Comparison of ENCODE assay signal across 9 cellular contexts in the genomic region with DNA sequence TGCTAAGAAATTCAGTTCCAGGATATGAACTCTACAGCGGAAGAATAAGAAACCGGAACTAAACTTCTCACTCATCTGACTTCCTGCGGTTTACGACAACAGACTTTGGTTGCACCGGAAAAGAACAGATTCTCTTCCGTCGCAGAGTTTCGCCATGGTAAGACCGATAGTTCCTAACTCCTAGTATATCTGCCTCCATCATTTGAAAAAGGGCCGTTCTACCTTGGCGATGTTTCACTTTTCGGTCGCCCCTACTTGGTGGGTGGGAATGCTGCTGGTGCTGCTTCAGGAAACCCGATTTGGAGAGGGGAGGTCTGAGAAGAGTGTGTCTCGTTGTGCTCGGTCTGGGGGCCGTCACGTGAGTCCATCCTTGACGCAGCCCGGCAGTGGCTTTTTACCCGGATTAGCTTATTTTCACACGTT. TPM values are rescaled to one million over a fixed set of nuclear protein-coding genes. Genes with fewer than 3 reads are reported as not detected.
DNase-seq lines count a peak whose midpoint lies in the region; ATAC-seq, FAIRE-seq and TF ChIP-seq lines count a peak whose summit lies in the region.
"Had no signal": no experiment of that assay in that cellular context is flagged by ENCODE, and none has a peak within 500 bp of the region (broad histone marks: within the 10 kb centered on the region; RNA-seq: fewer than 3 reads in every experiment).

A gene (plus strand): TSS at position 132 of the 423 bp plus-strand sequence. CDS start 23 bp downstream, at position 155.

- H3K36me3 ChIP-seq in small intestine (ENCODE audit: control insufficient read depth in 2 of 2, insufficient read depth in 2 of 2, low read length in 2 of 2), result peaks cover 0 to 2% of the 10 kb centered on the region in 2 donors
- H3K36me3 ChIP-seq in MM.1S (replicated peaks; ENCODE audit: insufficient read depth, low read length), result no peaks in the 10 kb centered on the region

- H4K5ac ChIP-seq in H9 (ENCODE audit: insufficient read length, low read depth, low read length), result no peak within 1 kb of the TSS

- H2BK120ac ChIP-seq in H9 (ENCODE audit: low read depth, low read length, poor library complexity, severe bottlenecking), result no peak within 1 kb of the TSS

- H2BK15ac ChIP-seq in H9 (ENCODE audit: low read depth, low read length), result no peak within 1 kb of the TSS

- H3K27ac Mint-ChIP-seq in H9, result no peak within 1 kb of the TSS
- H3K27ac Mint-ChIP-seq: IgD-negative memory B cell had no signal

- H3K27me3 ChIP-seq in small intestine (ENCODE audit: control insufficient read depth in 2 of 2, insufficient read depth in 2 of 2, low read length in 2 of 2) (no peaks in the 10 kb centered on the region), MM.1S (replicated peaks; ENCODE audit: insufficient read depth, low read length) (no peaks in the 10 kb centered on the region), H9 (ENCODE audit: insufficient read depth, low read length) (no peaks in the 10 kb centered on the region)

- H4K20me1 ChIP-seq in MM.1S (ENCODE audit: insufficient read depth, low read length) (no peaks in the 10 kb centered on the region), H9 (ENCODE audit: control insufficient read depth, insufficient read depth, insufficient read length) (no peaks in the 10 kb centered on the region)

- no peak within 1 kb of the TSS for H3T11ph ChIP-seq in H9 (ENCODE audit: low read length)

- no peaks in the 10 kb centered on the region for H3K27me3 Mint-ChIP-seq in H9 (ENCODE audit: low read depth)
- H3K27me3 Mint-ChIP-seq: IgD-negative memory B cell had no signal

- DNase-seq in GM12864 (ENCODE audit: low read depth), result peak; percentile 70
- DNase-seq in activated CD4-positive, alpha-beta T cell treated with anti-CD3 and anti-CD28 coated beads for 1 hour, result peak; percentile 19
- DNase-seq in fibroblast of villous mesenchyme (ENCODE audit: low read depth), result peak; percentile 74
- DNase-seq in small intestine, result peak; percentile 78
- no peak for DNase-seq in MM.1S
- DNase-seq in H9, result no peak
- DNase-seq in NCI-H1105 (lab: John Stamatoyannopoulos, UW), result no peak

- H3K9ac ChIP-seq in MM.1S (ENCODE audit: low read length), result no peak within 1 kb of the TSS
- no peak within 1 kb of the TSS for H3K9ac ChIP-seq in H9 (ENCODE audit: extremely low read depth, insufficient read length, low read length)

- H3K23ac ChIP-seq in H9 (ENCODE audit: insufficient read length, low read depth, low read length), result no peak within 1 kb of the TSS

- H2BK12ac ChIP-seq in H9 (ENCODE audit: insufficient read length, low read depth, low read length), result no peak within 1 kb of the TSS

- no peaks in the 10 kb centered on the region for H3K36me3 Mint-ChIP-seq in H9 (ENCODE audit: insufficient read depth in 1 of 3, low read depth in 3 of 3)
- H3K36me3 Mint-ChIP-seq: IgD-negative memory B cell had no signal

- H3K79me2 ChIP-seq in MM.1S (ENCODE audit: low read length) (no peaks in the 10 kb centered on the region), H9 (ENCODE audit: insufficient read depth, low read length) (no peaks in the 10 kb centered on the region)

- H2AFZ ChIP-seq in MM.1S (ENCODE audit: low read length) (no peak within 1 kb of the TSS), H9 (ENCODE audit: low read length) (no peak within 1 kb of the TSS)

- no peak within 1 kb of the TSS for H4K8ac ChIP-seq in H9 (replicated peaks; ENCODE audit: insufficient read length, low read depth, low read length)

- peak; percentile 87 for ATAC-seq in HG03469 (IDR thresholded peaks at IDR 0.05; ENCODE audit: unreplicated experiment)

- TF ChIP-seq CTCF in GM12864 (IDR thresholded peaks at IDR 0.05; ENCODE audit: low read depth, low read length, missing control alignments), result no peak
- TF ChIP-seq CTCF in fibroblast of villous mesenchyme (IDR thresholded peaks at IDR 0.05; ENCODE audit: insufficient read depth, low read depth, low read length), result no peak
- TF ChIP-seq CTCF in MM.1S (IDR thresholded peaks at IDR 0.05; ENCODE audit: low read length), result no peak
- TF ChIP-seq CTCF in H9 (conservative IDR thresholded peaks at IDR 0.05), result no peak

- no peaks in the 10 kb centered on the region for H3K9me2 ChIP-seq in MM.1S (replicated peaks; ENCODE audit: insufficient read depth, low read length)

- no peak within 1 kb of the TSS for H4K91ac ChIP-seq in H9 (ENCODE audit: insufficient read length, low read depth, low read length)

- no peak for FAIRE-seq in small intestine (lab: Jason Lieb, UNC)

- H3K4ac ChIP-seq in H9 (ENCODE audit: low read depth, low read length), result no peak within 1 kb of the TSS

- H3K4me3 ChIP-seq in GM12864 (ENCODE audit: low read depth, low read length) (peak within 1 kb of the TSS; percentile 62), fibroblast of villous mesenchyme (ENCODE audit: low read depth, low read length) (peak within 1 kb of the TSS; percentile 75), small intestine (ENCODE audit: low read depth in 1 of 2, low read length in 2 of 2) (peak within 1 kb of the TSS in 1 of 2 donors; percentile 69), MM.1S (ENCODE audit: low read length) (no peak within 1 kb of the TSS)

- H3K4me3 Mint-ChIP-seq in H9, result no peak within 1 kb of the TSS
- H3K4me3 Mint-ChIP-seq: IgD-negative memory B cell had no signal

- H3K4me2 ChIP-seq in MM.1S (ENCODE audit: low read depth, low read length), result no peak within 1 kb of the TSS
- no peak within 1 kb of the TSS for H3K4me2 ChIP-seq in H9 (ENCODE audit: insufficient read depth, insufficient read length, low read length)

- H3K4me1 Mint-ChIP-seq in H9, result no peaks in the 10 kb centered on the region
- H3K4me1 Mint-ChIP-seq: IgD-negative memory B cell had no signal

- no peaks in the 10 kb centered on the region for H3K9me3 Mint-ChIP-seq in H9
- H3K9me3 Mint-ChIP-seq: IgD-negative memory B cell had no signal

- no peak within 1 kb of the TSS for H3K14ac ChIP-seq in H9 (ENCODE audit: insufficient read depth, low read length)

- H2BK5ac ChIP-seq in H9 (ENCODE audit: insufficient read length, low read length), result no peak within 1 kb of the TSS

- H3K18ac ChIP-seq in H9 (ENCODE audit: insufficient read length, low read depth, low read length), result no peak within 1 kb of the TSS

- no peaks in the 10 kb centered on the region for H3K4me1 ChIP-seq in small intestine (ENCODE audit: control insufficient read depth in 2 of 2, insufficient read depth in 1 of 2, low read depth in 1 of 2, low read length in 1 of 2)
- H3K4me1 ChIP-seq in MM.1S (ENCODE audit: low read length), result no peaks in the 10 kb centered on the region
- H3K4me1 ChIP-seq in H9 (ENCODE audit: insufficient read depth, low read length), result no peaks in the 10 kb centered on the region

- H2BK20ac ChIP-seq in H9 (ENCODE audit: low read depth, low read length, poor library complexity, severe bottlenecking), result no peak within 1 kb of the TSS

- peak within 1 kb of the TSS in 1 of 2 donors; percentile 85 for H3K27ac ChIP-seq in small intestine (ENCODE audit: low read depth in 1 of 2, low read length in 1 of 2)
- H3K27ac ChIP-seq in MM.1S (ENCODE audit: low read length), result no peak within 1 kb of the TSS
- no peak within 1 kb of the TSS for H3K27ac ChIP-seq in H9 (ENCODE audit: insufficient read length, low read depth, low read length)

- no peaks in the 10 kb centered on the region for H3F3A ChIP-seq in MM.1S (ENCODE audit: insufficient read depth, low read length)

- no peaks in the 10 kb centered on the region for H3K79me1 ChIP-seq in H9 (ENCODE audit: insufficient read depth, low read depth, low read length, poor library complexity, severe bottlenecking)

- H3K56ac ChIP-seq in H9 (ENCODE audit: insufficient read length, low read depth, low read length), result no peak within 1 kb of the TSS

- H3K23me2 ChIP-seq in H9 (ENCODE audit: insufficient read length, low read depth, low read length, poor library complexity, severe bottlenecking), result no peaks in the 10 kb centered on the region

- H3K9me3 ChIP-seq in small intestine (ENCODE audit: control insufficient read depth, low read depth) (no peaks in the 10 kb centered on the region), MM.1S (replicated peaks; ENCODE audit: insufficient read depth, low read length) (no peaks in the 10 kb centered on the region), H9 (ENCODE audit: control insufficient read depth, low read depth, low read length) (no peaks in the 10 kb centered on the region)

- H2AK5ac ChIP-seq in H9 (ENCODE audit: insufficient read length, low read length), result no peak within 1 kb of the TSS

- WGBS in small intestine, 3 donors, result 0% methylated on average over 22 of the region's 22 CpGs; no CpG with 5 or more reads in 1 of the 3 donors
- no CpG with 5 or more reads among the region's 22 CpGs for WGBS in H9 (ENCODE audit: extremely low coverage, insufficient read length, low lambda C conversion rate)

RNA-seq across cellular contexts. Expression of the gene that starts here (rescaled TPM):
- total RNA-seq in fibroblast of villous mesenchyme, result 24.6 TPM in 1 of 2 replicates, not detected in the other
- polyA plus RNA-seq in small intestine, result 100 to 1,000 TPM in 2 of 3 donors, 1 to 10 TPM in 1; 8.9 to 423 (median 309) TPM
- not detected in 2 replicates for total RNA-seq in H9 (2021)
- polyA plus RNA-seq: IgD-negative memory B cell had no signal

Comparison
In these comparisons a context has a peak if more than half of its experiments do, and no peak if none do; other contexts are left out.
1. DNase-seq: peak in GM12864 (single experiment), activated CD4-positive, alpha-beta T cell treated with anti-CD3 and anti-CD28 coated beads for 1 hour (single experiment), fibroblast of villous mesenchyme (single experiment) and small intestine (single experiment); none in MM.1S (single experiment), H9 (single experiment) and NCI-H1105 (single experiment).